ENCODE assay signal across 17 cellular contexts in genomic region chr1:203453016-203453415, GRCh38. TPM values are rescaled to one million over a fixed set of nuclear protein-coding genes. Genes with fewer than 3 reads are reported as not detected.
DNase-seq lines count a peak whose midpoint lies in the region; ATAC-seq and TF ChIP-seq lines count a peak whose summit lies in the region.
"Had no signal": no experiment of that assay in that cellular context is flagged by ENCODE, and none has a peak within 500 bp of the region (broad histone marks: within the 10 kb centered on the region; RNA-seq: fewer than 3 reads in every experiment).

No MANE protein-coding gene starts in this region.

- H3K4ac ChIP-seq in IMR-90 (ENCODE audit: low read depth, low read length) (no peak overlapping the region), mesenchymal stem cell (ENCODE audit: low read depth in 1 of 2, low read length in 2 of 2) (no peak overlapping the region)

- no peak overlapping the region for H3K18ac ChIP-seq in IMR-90 (ENCODE audit: low read depth, low read length)
- no peak overlapping the region for H3K18ac ChIP-seq in mesenchymal stem cell (ENCODE audit: low read depth in 1 of 2, low read length in 2 of 2)

- no peaks in the 10 kb centered on the region for H3K9me1 ChIP-seq in IMR-90 (ENCODE audit: insufficient read depth, low read length)

- TF ChIP-seq CTCF in IMR-90 (conservative IDR thresholded peaks at IDR 0.05; ENCODE audit: low read depth, low read length) (no peak), SU-DHL-6 (IDR thresholded peaks at IDR 0.05; ENCODE audit: insufficient read depth, low read length, poor library complexity, severe bottlenecking) (no peak), spleen (IDR thresholded peaks at IDR 0.05 in 8 of 11, conservative IDR thresholded peaks at IDR 0.05 in 3 of 11) (no peak)

- H3K79me1 ChIP-seq in IMR-90 (ENCODE audit: low read depth in 1 of 2, low read length in 2 of 2) (no peaks in the 10 kb centered on the region), mesenchymal stem cell (replicated peaks; ENCODE audit: low read length, poor library complexity, severe bottlenecking) (no peaks in the 10 kb centered on the region)

- no peak overlapping the region for H3K4me3 ChIP-seq in IMR-90 (ENCODE audit: insufficient read depth, low read depth, low read length)
- peak overlapping the region; percentile 33 for H3K4me3 ChIP-seq in SU-DHL-6 (ENCODE audit: insufficient read depth, low read length, poor library complexity, severe bottlenecking)
- no peak overlapping the region for H3K4me3 ChIP-seq in spleen
- no peak overlapping the region for H3K4me3 ChIP-seq in mesenchymal stem cell (ENCODE audit: insufficient read depth in 1 of 2, low read depth in 1 of 2, low read length in 2 of 2)
- H3K4me3 ChIP-seq: Peyer's patch had no signal

- CTCF ChIA-PET in IMR-90 (lab: Yijun Ruan, JAX), result interaction anchor here (0.6 to 0.9 kb wide), 2 partner anchors 13 to 113 kb away, joined by 3 read pairs; no protein-coding TSS in a partner anchor

- no peak overlapping the region for H4K5ac ChIP-seq in IMR-90 (ENCODE audit: low read depth, low read length)

- no peaks in the 10 kb centered on the region for H3K79me2 ChIP-seq in SU-DHL-6 (ENCODE audit: insufficient read depth, low read length)

- POLR2A ChIA-PET in IMR-90 (lab: Charles Lee; ENCODE audit: unreplicated experiment), result no interaction called here

- H3K23ac ChIP-seq in IMR-90 (ENCODE audit: low read depth, low read length) (no peak overlapping the region), mesenchymal stem cell (ENCODE audit: low read length in 2 of 2) (no peak overlapping the region)

- no peak overlapping the region for H3K56ac ChIP-seq in IMR-90 (ENCODE audit: extremely low read depth, insufficient read depth, low read length)

- no peak for ATAC-seq in IMR-90 (ENCODE audit: low read depth)

- H3K27ac ChIP-seq in IMR-90 (ENCODE audit: insufficient read depth, low read length) (no peak overlapping the region), SU-DHL-6 (ENCODE audit: low read depth, low read length) (peak overlapping the region; percentile 99), spleen (peak overlapping the region in 1 of 8 donors; percentile 5), mesenchymal stem cell (ENCODE audit: low read length, poor library complexity, severe bottlenecking) (no peak overlapping the region)
- H3K27ac ChIP-seq: Peyer's patch had no signal

- no CpG with 5 or more reads among the region's 5 CpGs for WGBS in IMR-90 (ENCODE audit: extremely low coverage in 2 of 2, insufficient read length in 1 of 2), 2 experiments
- WGBS in spleen, 5 donors, result 63 to 92% (median 79%) methylated on average over 5 of the region's 5 CpGs
- WGBS in mesenchymal stem cell, result 94% methylated on average over 4 of the region's 5 CpGs

- no peak overlapping the region for H2BK120ac ChIP-seq in IMR-90 (ENCODE audit: low read depth, low read length)
- H2BK120ac ChIP-seq in mesenchymal stem cell (ENCODE audit: low read depth, low read length), result no peak overlapping the region

- H3K9me2 ChIP-seq in SU-DHL-6 (replicated peaks; ENCODE audit: insufficient read depth, low read length), result no peaks in the 10 kb centered on the region

- TF ChIP-seq POLR2A in IMR-90 (IDR thresholded peaks at IDR 0.05; ENCODE audit: low read depth, low read length) (no peak), spleen (IDR thresholded peaks at IDR 0.05) (no peak)

- H3K4me2 ChIP-seq in IMR-90 (ENCODE audit: low read depth, low read length), result no peak overlapping the region
- peak overlapping the region; percentile 70 for H3K4me2 ChIP-seq in SU-DHL-6 (ENCODE audit: low read depth, low read length, poor library complexity, severe bottlenecking)
- no peak overlapping the region for H3K4me2 ChIP-seq in mesenchymal stem cell (ENCODE audit: low read length, poor library complexity, severe bottlenecking)

- peaks cover 60% of the 10 kb centered on the region for H3F3A ChIP-seq in SU-DHL-6 (ENCODE audit: insufficient read depth)

- peaks cover 48% of the 10 kb centered on the region for H3K27me3 ChIP-seq in IMR-90 (ENCODE audit: control insufficient read depth, insufficient read depth, low read length)
- H3K27me3 ChIP-seq in SU-DHL-6 (ENCODE audit: low read length), result no peaks in the 10 kb centered on the region
- peaks cover 0 to 58% (median 5%) of the 10 kb centered on the region in 7 donors for H3K27me3 ChIP-seq in spleen (replicated peaks in 1 of 7)
- peaks cover 0 to 49% of the 10 kb centered on the region in 2 experiments for H3K27me3 ChIP-seq in mesenchymal stem cell (ENCODE audit: control insufficient read depth in 1 of 2, insufficient read depth in 1 of 2, low read length in 2 of 2)
- H3K27me3 ChIP-seq: Peyer's patch had no signal

- no peaks in the 10 kb centered on the region for H4K20me1 ChIP-seq in IMR-90 (ENCODE audit: insufficient read depth, low read length)
- H4K20me1 ChIP-seq in SU-DHL-6 (ENCODE audit: low read depth, low read length), result no peaks in the 10 kb centered on the region

- dilution Hi-C loops in IMR-90 (cut with HindIII; ENCODE audit: low sequenced_read_pairs, unreplicated experiment), result no loop called here

- intact Hi-C loops in IMR-90 (cut with micrococcal nuclease) (no loop called here), spleen (cut with DNase I; ENCODE audit: low total_unique reads) (no loop called here)

- peaks cover 2% of the 10 kb centered on the region; the same call in 1 of the 2 replicates for H3K4me1 ChIP-seq in IMR-90 (ENCODE audit: control insufficient read depth, insufficient read depth, low read length)
- peaks cover 0 to 33% (median 5%) of the 10 kb centered on the region in 6 donors for H3K4me1 ChIP-seq in spleen
- H3K4me1 ChIP-seq in mesenchymal stem cell (ENCODE audit: control insufficient read depth, insufficient read depth, low read depth, low read length), result peaks cover 3% of the 10 kb centered on the region
- H3K4me1 ChIP-seq: Peyer's patch had no signal

- H4K91ac ChIP-seq in IMR-90 (ENCODE audit: insufficient read depth, low read depth, low read length), result no peak overlapping the region
- H4K91ac ChIP-seq in mesenchymal stem cell (ENCODE audit: low read length), result no peak overlapping the region

- H3K14ac ChIP-seq in IMR-90 (replicated peaks; ENCODE audit: low read depth, low read length), result no peak overlapping the region
- H3K14ac ChIP-seq in mesenchymal stem cell (ENCODE audit: low read length in 2 of 2), result no peak overlapping the region

- DNase-seq in NCI-H2107 treated with DMSO at 0.1 percent for 48 hours (lab: John Stamatoyannopoulos, UW; ENCODE audit: unreplicated experiment), result peak; percentile 49
- DNase-seq in NCI-H2107 (lab: John Stamatoyannopoulos, UW), result no peak
- no peak for DNase-seq in IMR-90
- peak; percentile 32 for DNase-seq in spleen
- no peak for DNase-seq in NOMO-1 treated with DMSO at 0.1 percent for 48 hours (lab: John Stamatoyannopoulos, UW; ENCODE audit: unreplicated experiment)
- DNase-seq in mesenchymal stem cell, result no peak
- DNase-seq: C1 segment of cervical spinal cord; CD8-positive, alpha-beta memory T cell; DMS79; KBM-7; NCI-H1930; NCI-H510A treated with DMSO at 0.1 percent for 48 hours; Peyer's patch; Right ventricle myocardium superior had no signal

- H2BK20ac ChIP-seq in IMR-90 (ENCODE audit: low read depth, low read length), result no peak overlapping the region

- no peak for TF ChIP-seq RAD21 in IMR-90 (IDR thresholded peaks at IDR 0.05; ENCODE audit: low read length)

- no peaks in the 10 kb centered on the region for H3K9me3 ChIP-seq in IMR-90 (ENCODE audit: control insufficient read depth, insufficient read depth, low read length)
- H3K9me3 ChIP-seq in SU-DHL-6 (ENCODE audit: insufficient read depth, low read length), result no peaks in the 10 kb centered on the region
- no peaks in the 10 kb centered on the region for H3K9me3 ChIP-seq in spleen
- H3K9me3 ChIP-seq in mesenchymal stem cell (ENCODE audit: control insufficient read depth, low read length), result no peaks in the 10 kb centered on the region
- H3K9me3 ChIP-seq: Peyer's patch had no signal

- no TSS peak for BruUV-seq in IMR-90 (replicated peaks; lab: Mats Ljungman, UMichigan)

- H2AK9ac ChIP-seq in IMR-90 (replicated peaks; ENCODE audit: low read depth, low read length, poor library complexity), result no peak overlapping the region

- H2BK5ac ChIP-seq in IMR-90 (ENCODE audit: low read depth, low read length, poor library complexity, severe bottlenecking) (no peak overlapping the region), mesenchymal stem cell (ENCODE audit: low read depth, low read length, poor library complexity, severe bottlenecking) (no peak overlapping the region)

- H2AK5ac ChIP-seq in IMR-90 (ENCODE audit: low read depth, low read length) (no peak overlapping the region), mesenchymal stem cell (ENCODE audit: low read length, severe bottlenecking) (no peak overlapping the region)

- H3K36me3 ChIP-seq in IMR-90 (ENCODE audit: control insufficient read depth, insufficient read depth, low read length) (no peaks in the 10 kb centered on the region), SU-DHL-6 (ENCODE audit: low read length) (no peaks in the 10 kb centered on the region), spleen (no peaks in the 10 kb centered on the region), mesenchymal stem cell (ENCODE audit: control insufficient read depth in 1 of 2, insufficient read depth in 2 of 2, low read depth in 1 of 2, low read length in 2 of 2) (no peaks in the 10 kb centered on the region)
- H3K36me3 ChIP-seq: Peyer's patch had no signal

- H3K9ac ChIP-seq in IMR-90 (ENCODE audit: low read depth, low read length) (no peak overlapping the region), SU-DHL-6 (ENCODE audit: low read length) (peak overlapping the region; percentile 62), mesenchymal stem cell (ENCODE audit: low read length) (no peak overlapping the region)

- no peak overlapping the region for H2BK12ac ChIP-seq in mesenchymal stem cell (ENCODE audit: low read length in 2 of 2)

- H2BK15ac ChIP-seq in IMR-90 (ENCODE audit: low read depth, low read length) (no peak overlapping the region), mesenchymal stem cell (ENCODE audit: low read depth, poor library complexity, severe bottlenecking) (no peak overlapping the region)

- in situ Hi-C loops in IMR-90 (cut with MboI; ENCODE audit: low sequenced_read_pairs), result no loop called here

- peak overlapping the region; percentile 8 for H2AFZ ChIP-seq in IMR-90 (replicated peaks; ENCODE audit: low read length, poor library complexity)
- H2AFZ ChIP-seq in SU-DHL-6 (ENCODE audit: low read depth, low read length, severe bottlenecking), result no peak overlapping the region
- H2AFZ ChIP-seq in mesenchymal stem cell (ENCODE audit: low read depth, low read length), result no peak overlapping the region

- H4K8ac ChIP-seq in IMR-90 (ENCODE audit: low read depth in 2 of 2, low read length in 2 of 2), result no peak overlapping the region
- H4K8ac ChIP-seq in mesenchymal stem cell (ENCODE audit: low read length), result no peak overlapping the region

RNA-seq across cellular contexts. Expression of gene PRELP, which starts 22.6 kb away (rescaled TPM):
- total RNA-seq in IMR-90 (2012; rRNA removed), result under 0.01 TPM in 1 of 2 replicates, not detected in the other
- polyA plus RNA-seq in IMR-90 (2012; rRNA removed), result 0.47 and 0.56 TPM in 2 replicates
- 0.25 and 0.69 TPM in 2 replicates for polyA plus RNA-seq in IMR-90 (2012; cell fraction: cytosol; rRNA removed)
- 0.14 and 0.26 TPM in 2 replicates for polyA plus RNA-seq in IMR-90 (2012; cell fraction: nucleus; rRNA removed; ENCODE audit: low replicate concordance)
- 10 to 100 TPM; 25.6 to 50.3 (median 31.7) TPM for total RNA-seq in spleen
- 10 to 100 TPM in 2 of 3 donors, 1 to 10 TPM in 1; 4.9 to 21.6 (median 10.7) TPM for polyA plus RNA-seq in spleen
- 2.2 TPM for polyA plus RNA-seq in mesenchymal stem cell (2013, experiment 1 of 2)
- 2.1 TPM for polyA plus RNA-seq in mesenchymal stem cell (2013, experiment 2 of 2)
- total RNA-seq: A172; CD8-positive, alpha-beta memory T cell; H4 had no signal
- polyA plus RNA-seq: CD8-positive, alpha-beta memory T cell had no signal

RNA-seq across cellular contexts. Expression of gene OPTC, which starts 40.9 kb away (rescaled TPM):
- total RNA-seq in IMR-90 (2012; rRNA removed), result not detected in 2 replicates
- not detected in 2 replicates for polyA plus RNA-seq in IMR-90 (2012; rRNA removed)
- not detected in 2 replicates for polyA plus RNA-seq in IMR-90 (2012; cell fraction: cytosol; rRNA removed)
- not detected in 2 replicates for polyA plus RNA-seq in IMR-90 (2012; cell fraction: nucleus; rRNA removed; ENCODE audit: low replicate concordance)
- not detected for total RNA-seq in spleen
- not detected for polyA plus RNA-seq in spleen
- not detected for polyA plus RNA-seq in mesenchymal stem cell (2013, experiment 1 of 2)
- not detected for polyA plus RNA-seq in mesenchymal stem cell (2013, experiment 2 of 2)
- total RNA-seq: A172; CD8-positive, alpha-beta memory T cell; H4; Peyer's patch; Right ventricle myocardium superior had no signal
- polyA plus RNA-seq: CD8-positive, alpha-beta memory T cell had no signal

Comparison
In these comparisons a context has a peak if more than half of its experiments do, and no peak if none do; other contexts are left out.
1. DNase-seq: peak in NCI-H2107 treated with DMSO at 0.1 percent for 48 hours (single experiment) and spleen (single experiment); none in NCI-H2107 (single experiment), IMR-90 (single experiment), NOMO-1 treated with DMSO at 0.1 percent for 48 hours (single experiment) and mesenchymal stem cell (single experiment).
2. RNA of gene PRELP, which starts 22.6 kb away (total RNA-seq): 25.6 to 50.3 TPM in spleen; under 0.01 TPM in IMR-90; every median in the first group is over 10 times any median in the second.